ENCODE assay signal across 8 cellular contexts in genomic region chr7:158828343-158829020, GRCh38. TPM values are rescaled to one million over a fixed set of nuclear protein-coding genes. Genes with fewer than 3 reads are reported as not detected.
DNase-seq lines count a peak whose midpoint lies in the region; FAIRE-seq and TF ChIP-seq lines count a peak whose summit lies in the region.

No MANE protein-coding gene starts in this region.

- 0 to 1% methylated on average over 17 to 74 of the region's 74 CpGs for WGBS in endodermal cell (ENCODE audit: insufficient coverage in 1 of 2, insufficient read length in 1 of 2), 2 experiments
- WGBS in urinary bladder: 1% methylated on average over 74 of the region's 74 CpGs

- peak overlapping the region; percentile 97 for H3K27ac Mint-ChIP-seq in T-helper 1 cell treated with Interleukin-12 subunit alpha and Interleukin-12 subunit beta and Interleukin-4 antibody, amounts not matched to agents 30 μg/mL and 1 μg/mL, for 36 hours
- H3K27ac Mint-ChIP-seq in endodermal cell: peak overlapping the region; percentile 57

- peaks cover 5 to 41% (median 24%) of the 10 kb centered on the region in 11 experiments; a peak in 18 of 22 replicates for H4K20me1 ChIP-seq in BLaER1 treated with 17β-estradiol and CSF1 and Interleukin-3, amounts not matched to agents 10 nM and 100 nM

- DNase-seq in H7: peak; percentile 90
- peak; percentile 90 for DNase-seq in endodermal cell
- peak; percentile 36 for DNase-seq in midbrain (lab: John Stamatoyannopoulos, UW)
- DNase-seq in D721Med (ENCODE audit: insufficient read length, low spot score): no peak
- DNase-seq in NCI-H446 treated with DMSO at 0.1 percent for 48 hours (lab: John Stamatoyannopoulos, UW): no peak

- peak overlapping the region; percentile 92 to 98 (median 96) for H3K9ac ChIP-seq in BLaER1 treated with 17β-estradiol and CSF1 and Interleukin-3, amounts not matched to agents 10 nM and 100 nM
- peak overlapping the region; percentile 76 for H3K9ac ChIP-seq in endodermal cell (ENCODE audit: extremely low read depth, low read length, poor library complexity, severe bottlenecking)

- peak overlapping the region; percentile 81 to 97 (median 94) for H3K4me3 ChIP-seq in BLaER1 treated with 17β-estradiol and CSF1 and Interleukin-3, amounts not matched to agents 10 nM and 100 nM
- H3K4me3 ChIP-seq in H7 (ENCODE audit: insufficient read depth, low read depth, low read length) (peak overlapping the region; percentile 96), endodermal cell (ENCODE audit: low read length) (peak overlapping the region; percentile 86), urinary bladder (ENCODE audit: low read depth, low read length) (peak overlapping the region; percentile 97)

- H3K27ac ChIP-seq in BLaER1 treated with 17β-estradiol and CSF1 and Interleukin-3, amounts not matched to agents 10 nM and 100 nM: peak overlapping the region; percentile 89 to 99 (median 96)
- peak overlapping the region; percentile 75 for H3K27ac ChIP-seq in endodermal cell (ENCODE audit: low read depth, low read length)
- H3K27ac ChIP-seq in urinary bladder (ENCODE audit: low read depth): peak overlapping the region; percentile 100

- peak overlapping the region; percentile 82 to 96 (median 94) for H3K4me2 ChIP-seq in BLaER1 treated with 17β-estradiol and CSF1 and Interleukin-3, amounts not matched to agents 10 nM and 100 nM

- peak overlapping the region; percentile 98 for H3K4me3 Mint-ChIP-seq in T-helper 1 cell treated with Interleukin-12 subunit alpha and Interleukin-12 subunit beta and Interleukin-4 antibody, amounts not matched to agents 30 μg/mL and 1 μg/mL, for 36 hours
- H3K4me3 Mint-ChIP-seq in endodermal cell: peak overlapping the region; percentile 65

- H3K9me3 Mint-ChIP-seq in T-helper 1 cell treated with Interleukin-12 subunit alpha and Interleukin-12 subunit beta and Interleukin-4 antibody, amounts not matched to agents 30 μg/mL and 1 μg/mL, for 36 hours: no peaks in the 10 kb centered on the region
- H3K9me3 Mint-ChIP-seq in endodermal cell: no peaks in the 10 kb centered on the region

- H3K27me3 ChIP-seq in BLaER1 treated with 17β-estradiol and CSF1 and Interleukin-3, amounts not matched to agents 10 nM and 100 nM: no peaks in the 10 kb centered on the region
- no peaks in the 10 kb centered on the region; the same call in 1 of the 2 replicates for H3K27me3 ChIP-seq in H7 (ENCODE audit: control insufficient read depth, insufficient read depth, low read length)
- no peaks in the 10 kb centered on the region for H3K27me3 ChIP-seq in endodermal cell (ENCODE audit: control insufficient read depth, insufficient read depth, low read length, poor library complexity, severe bottlenecking)

- H3K4me1 Mint-ChIP-seq in T-helper 1 cell treated with Interleukin-12 subunit alpha and Interleukin-12 subunit beta and Interleukin-4 antibody, amounts not matched to agents 30 μg/mL and 1 μg/mL, for 36 hours (ENCODE audit: low read depth): peaks cover 31% of the 10 kb centered on the region
- H3K4me1 Mint-ChIP-seq in endodermal cell: peaks cover 19% of the 10 kb centered on the region

- peaks cover 41 to 63% (median 57%) of the 10 kb centered on the region in 10 experiments for H3K4me1 ChIP-seq in BLaER1 treated with 17β-estradiol and CSF1 and Interleukin-3, amounts not matched to agents 10 nM and 100 nM
- H3K4me1 ChIP-seq in endodermal cell (ENCODE audit: control insufficient read depth, insufficient read depth, low read length): peaks cover 2% of the 10 kb centered on the region
- no peaks in the 10 kb centered on the region for H3K4me1 ChIP-seq in urinary bladder (ENCODE audit: insufficient read depth)

- peaks cover 0 to 17% (median 6%) of the 10 kb centered on the region in 11 experiments; a peak in 7 of 22 replicates for H3K36me3 ChIP-seq in BLaER1 treated with 17β-estradiol and CSF1 and Interleukin-3, amounts not matched to agents 10 nM and 100 nM
- H3K36me3 ChIP-seq in H7 (replicated peaks; ENCODE audit: control insufficient read depth, insufficient read depth, low read length) (no peaks in the 10 kb centered on the region), endodermal cell (ENCODE audit: control insufficient read depth, insufficient read depth, low read length) (no peaks in the 10 kb centered on the region), urinary bladder (ENCODE audit: insufficient read depth) (no peaks in the 10 kb centered on the region)

- FAIRE-seq in D721Med (lab: Jason Lieb, UNC): no peak

- H3K27me3 Mint-ChIP-seq in T-helper 1 cell treated with Interleukin-12 subunit alpha and Interleukin-12 subunit beta and Interleukin-4 antibody, amounts not matched to agents 30 μg/mL and 1 μg/mL, for 36 hours (ENCODE audit: low read depth): peaks cover 5% of the 10 kb centered on the region
- peaks cover 2% of the 10 kb centered on the region for H3K27me3 Mint-ChIP-seq in endodermal cell (ENCODE audit: insufficient read depth)

- H3K36me3 Mint-ChIP-seq in T-helper 1 cell treated with Interleukin-12 subunit alpha and Interleukin-12 subunit beta and Interleukin-4 antibody, amounts not matched to agents 30 μg/mL and 1 μg/mL, for 36 hours (ENCODE audit: low read depth): peaks cover 11% of the 10 kb centered on the region
- no peaks in the 10 kb centered on the region for H3K36me3 Mint-ChIP-seq in endodermal cell (ENCODE audit: low read depth)

- no peaks in the 10 kb centered on the region for H3K9me3 ChIP-seq in BLaER1 treated with 17β-estradiol and CSF1 and Interleukin-3, amounts not matched to agents 10 nM and 100 nM (replicated peaks in 1 of 11)
- H3K9me3 ChIP-seq in endodermal cell (ENCODE audit: control insufficient read depth, low read length): no peaks in the 10 kb centered on the region

- TF ChIP-seq CTCF in endodermal cell (conservative IDR thresholded peaks at IDR 0.05): peak; percentile 19
- no peak for TF ChIP-seq CTCF in D721Med (IDR thresholded peaks at IDR 0.05; ENCODE audit: insufficient read depth, missing control alignments)

RNA-seq across cellular contexts. Expression of gene ESYT2, which starts 0.8 kb away (rescaled TPM):
- total RNA-seq in H7 (2014; rRNA removed; shearing (Covaris generic)): 33.1 and 41.0 TPM in 2 replicates
- total RNA-seq in endodermal cell (10 to 100 TPM; 30.7 to 36.9 TPM), urinary bladder (106 TPM)
- polyA plus RNA-seq in endodermal cell (2013, experiment 1 of 2): 25.1 TPM
- polyA plus RNA-seq in endodermal cell (2013, experiment 2 of 2): 23.1 TPM
- 61.5 TPM for polyA plus RNA-seq in urinary bladder

RNA-seq across cellular contexts. Expression of gene DYNC2I1, which starts 27.9 kb away (rescaled TPM):
- total RNA-seq in H7 (2014; rRNA removed; shearing (Covaris generic)): 5.5 and 11.8 TPM in 2 replicates
- total RNA-seq in endodermal cell: 10 to 100 TPM; 18.5 to 24.2 TPM
- polyA plus RNA-seq in endodermal cell (2013, experiment 1 of 2): 16.4 TPM
- polyA plus RNA-seq in endodermal cell (2013, experiment 2 of 2): 14.0 TPM
- total RNA-seq in urinary bladder: 17.3 TPM
- polyA plus RNA-seq in urinary bladder: 13.4 TPM

Comparison
In these comparisons a context has a peak if more than half of its experiments do, and no peak if none do; other contexts are left out.
1. DNase-seq: peak in H7 (single experiment), endodermal cell (single experiment) and midbrain (single experiment); none in D721Med (single experiment) and NCI-H446 treated with DMSO at 0.1 percent for 48 hours (single experiment).
2. Peak in every context shown above with its lines, with median percentiles within 50 percentile points of each other: H3K27ac ChIP-seq and H3K4me3 ChIP-seq.